Comparison of ENCODE assay signal across 23 cellular contexts in genomic region chr18:55246278-55246677, GRCh38.
DNase-seq lines count a peak whose midpoint lies in the region; ATAC-seq and FAIRE-seq lines count a peak whose summit lies in the region.
"Had no signal": no experiment of that assay in that cellular context is flagged by ENCODE, and none has a peak within 500 bp of the region (broad histone marks: within the 10 kb centered on the region; RNA-seq: fewer than 3 reads in every experiment).

No MANE protein-coding gene starts in this region.

- peaks cover 36% of the 10 kb centered on the region for H3K36me3 Mint-ChIP-seq in memory B cell
- H3K36me3 Mint-ChIP-seq: activated naive CD8-positive, alpha-beta T cell; CD4-positive, CD25-positive, alpha-beta regulatory T cell had no signal

- H3K27me3 Mint-ChIP-seq in memory B cell = no peaks in the 10 kb centered on the region
- H3K27me3 Mint-ChIP-seq: activated naive CD8-positive, alpha-beta T cell; CD4-positive, CD25-positive, alpha-beta regulatory T cell; stimulated activated naive CD8-positive, alpha-beta T cell treated with anti-CD3 and anti-CD28 coated beads, Interleukin-15, Interleukin-2, amounts not matched to agents 100 ng/mL and 50 ng/mL, for 24 hours had no signal

- H3K4me1 ChIP-seq in aorta (ENCODE audit: control insufficient read depth in 1 of 2, insufficient read depth in 2 of 2, low read length in 2 of 2) = peaks cover 3% of the 10 kb centered on the region in 2 donors

- no peaks in the 10 kb centered on the region for H3K36me3 ChIP-seq in aorta (ENCODE audit: control insufficient read depth in 1 of 2, insufficient read depth in 2 of 2, low read length in 1 of 2)
- H3K36me3 ChIP-seq: upper lobe of right lung had no signal

- no peaks in the 10 kb centered on the region for H3K27me3 ChIP-seq in aorta (ENCODE audit: control insufficient read depth in 1 of 2, insufficient read depth in 2 of 2, low read length in 1 of 2)
- H3K27me3 ChIP-seq: SJSA1, upper lobe of right lung had no signal

- ATAC-seq in HG03354 (IDR thresholded peaks at IDR 0.05; ENCODE audit: poor library complexity, severe bottlenecking, unreplicated experiment) (peak; percentile 30), memory B cell (ENCODE audit: low read depth) (peak; percentile 48), aorta (ENCODE audit: low FRiP score) (no peak)
- ATAC-seq: left colon, PC-3, upper lobe of right lung, WTC11 had no signal

- DNase-seq in GM18507 (ENCODE audit: extremely low spot score, insufficient read length, low read depth) (no peak), GM19239 (ENCODE audit: insufficient read length, low spot score) (no peak), memory B cell (ENCODE audit: low spot score in 2 of 2) (no peak), islet precursor cell (no peak), aorta (no peak), medulla oblongata (ENCODE audit: extremely low spot score) (no peak), NCI-H187 treated with DMSO at 0.1 percent for 48 hours (lab: John Stamatoyannopoulos, UW) (no peak)
- DNase-seq: CD4-positive, CD25-positive, alpha-beta regulatory T cell; dermis blood vessel endothelial cell; erythroblast; left colon; NCI-H1417 treated with DMSO at 0.1 percent for 48 hours; NCI-H2171 treated with DMSO at 0.1 percent for 48 hours; NCI-H774; PC-3; upper lobe of right lung had no signal

- FAIRE-seq in GM18507 (lab: Jason Lieb, UNC) (peak; percentile 58), GM19239 (lab: Jason Lieb, UNC) (peak; percentile 64)
- FAIRE-seq: bronchial epithelial cell, frontal cortex had no signal

- peaks cover 59% of the 10 kb centered on the region for H3K4me1 Mint-ChIP-seq in memory B cell

- no peak overlapping the region for H3K4me3 ChIP-seq in aorta (ENCODE audit: low read length in 2 of 2)
- H3K4me3 ChIP-seq: SJSA1, upper lobe of right lung had no signal

- no peak overlapping the region for H3K4me3 Mint-ChIP-seq in memory B cell
- H3K4me3 Mint-ChIP-seq: activated naive CD8-positive, alpha-beta T cell; CD4-positive, CD25-positive, alpha-beta regulatory T cell; stimulated activated naive CD8-positive, alpha-beta T cell treated with anti-CD3 and anti-CD28 coated beads, Interleukin-15, Interleukin-2, amounts not matched to agents 100 ng/mL and 50 ng/mL, for 24 hours; WTC11 had no signal

- no peak overlapping the region for H3K27ac ChIP-seq in aorta (ENCODE audit: low read depth in 1 of 2, low read length in 2 of 2)
- H3K27ac ChIP-seq: SJSA1, upper lobe of right lung had no signal

- no peaks in the 10 kb centered on the region for H3K9me3 Mint-ChIP-seq in memory B cell
- H3K9me3 Mint-ChIP-seq: WTC11 had no signal

- no peaks in the 10 kb centered on the region for H3K9me3 ChIP-seq in aorta (ENCODE audit: control insufficient read depth, low read length)
- H3K9me3 ChIP-seq: SJSA1, upper lobe of right lung had no signal

- peak overlapping the region; percentile 76 for H3K27ac Mint-ChIP-seq in memory B cell
- H3K27ac Mint-ChIP-seq: activated naive CD8-positive, alpha-beta T cell; CD4-positive, CD25-positive, alpha-beta regulatory T cell; stimulated activated naive CD8-positive, alpha-beta T cell treated with anti-CD3 and anti-CD28 coated beads, Interleukin-15, Interleukin-2, amounts not matched to agents 100 ng/mL and 50 ng/mL, for 24 hours had no signal

- intact Hi-C loops in aorta (cut with DNase I) = no loop called here
